ENCODE assay signal across 34 cellular contexts in the genomic region with DNA sequence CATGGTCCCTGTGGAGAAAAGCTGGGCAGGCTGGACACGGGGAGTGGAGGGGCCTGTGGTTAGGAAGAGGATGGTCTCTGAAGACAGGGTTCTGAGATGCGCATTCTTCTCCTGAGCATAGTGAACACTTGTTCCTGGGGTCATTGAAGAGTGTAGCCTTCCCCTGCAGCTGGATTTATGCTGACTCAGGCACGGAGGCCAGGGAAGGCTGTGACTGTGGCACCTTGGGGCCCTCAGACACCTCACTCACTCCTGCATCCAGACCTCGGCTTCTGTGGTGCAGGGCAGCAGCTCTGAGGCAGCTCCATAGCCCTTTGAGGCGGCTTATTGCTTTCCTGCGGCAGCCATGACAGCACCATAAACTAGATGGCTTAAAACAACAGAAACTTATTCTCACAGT. TPM values are rescaled to one million over a fixed set of nuclear protein-coding genes. Genes with fewer than 3 reads are reported as not detected.
DNase-seq lines count a peak whose midpoint lies in the region; ATAC-seq, FAIRE-seq and TF ChIP-seq lines count a peak whose summit lies in the region.
"Had no signal": no experiment of that assay in that cellular context is flagged by ENCODE, and none has a peak within 500 bp of the region (broad histone marks: within the 10 kb centered on the region; RNA-seq: fewer than 3 reads in every experiment).

No MANE protein-coding gene starts in this region.

- H3K23ac ChIP-seq in H1 (ENCODE audit: insufficient read length) = no peak overlapping the region

- no peak overlapping the region for H2AK5ac ChIP-seq in H1 (ENCODE audit: low read depth, low read length)

- H2BK15ac ChIP-seq in H1 (ENCODE audit: low read length) = no peak overlapping the region

- H3K18ac ChIP-seq in H1 (ENCODE audit: extremely low read depth, low read length) = no peak overlapping the region

- H4K91ac ChIP-seq in H1 (replicated peaks; ENCODE audit: insufficient read length, low read length) = no peak overlapping the region

- H3K4me2 ChIP-seq in BLaER1 = peak overlapping the region; percentile 49
- no peak overlapping the region for H3K4me2 ChIP-seq in H1 (ENCODE audit: insufficient read depth in 1 of 2, low read depth in 2 of 2, low read length in 2 of 2)

- no peak overlapping the region for H2BK5ac ChIP-seq in H1 (ENCODE audit: low read depth, low read length)

- no peak overlapping the region for H4K8ac ChIP-seq in H1 (ENCODE audit: extremely low read depth, insufficient read depth, low read length)

- ATAC-seq in right cardiac atrium (peak in 1 of 2 donors; percentile 7), sciatic nerve (peak; percentile 77), GM21526 (IDR thresholded peaks at IDR 0.05; ENCODE audit: low FRiP score, unreplicated experiment) (no peak), HG03520 (IDR thresholded peaks at IDR 0.05; ENCODE audit: unreplicated experiment) (no peak)
- ATAC-seq: lower lobe of right lung, mucosa of descending colon had no signal

- TF ChIP-seq RAD21 in H1 (IDR thresholded peaks at IDR 0.05 in 1 of 2, conservative IDR thresholded peaks at IDR 0.05 in 1 of 2; ENCODE audit: low read depth in 2 of 2, low read length in 2 of 2) = no peak

- no peak overlapping the region for H2BK120ac ChIP-seq in H1 (replicated peaks; ENCODE audit: low read depth, low read length)

- H3K36me3 ChIP-seq in BLaER1 (no peaks in the 10 kb centered on the region), H1 (ENCODE audit: control insufficient read depth in 2 of 4, insufficient read depth in 4 of 4, low read length in 3 of 4) (no peaks in the 10 kb centered on the region)
- H3K36me3 ChIP-seq: lower lobe of right lung had no signal

- 85% methylated on average over 6 of the region's 6 CpGs; no CpG with 5 or more reads in 1 of the 2 experiments for WGBS in H1 (ENCODE audit: extremely low coverage in 1 of 2, insufficient coverage in 1 of 2, insufficient read length in 1 of 2, insufficient replicate concordance in 2 of 2, low coverage in 1 of 2, low lambda C conversion rate in 2 of 2, missing lambda C conversion rate in 1 of 2), 2 experiments
- WGBS in right cardiac atrium = 60% methylated on average over 6 of the region's 6 CpGs

- H3K14ac ChIP-seq in H1 (ENCODE audit: insufficient read length) = no peak overlapping the region

- POLR2A ChIA-PET in H1 (lab: Charles Lee; ENCODE audit: partially characterized antibody) = interaction anchor here (0.6 to 1.9 kb wide), 5 partner anchors 9 to 24 kb away, joined by 3 to 7 read pairs (median 4); no protein-coding TSS in a partner anchor

- no peak for TF ChIP-seq POLR2A in H1 (IDR thresholded peaks at IDR 0.05; ENCODE audit: control extremely low read depth in 1 of 2, low read depth in 2 of 2, low read length in 2 of 2)

- H3K4me1 ChIP-seq in BLaER1 (peaks cover 35% of the 10 kb centered on the region), H1 (replicated peaks in 1 of 4; ENCODE audit: control insufficient read depth in 3 of 4, insufficient read depth in 4 of 4, low read length in 3 of 4) (peaks cover 5 to 23% (median 18%) of the 10 kb centered on the region in 4 experiments), right cardiac atrium (ENCODE audit: control insufficient read depth, insufficient read depth, low read length) (peaks cover 30% of the 10 kb centered on the region)

- H4K5ac ChIP-seq in H1 (ENCODE audit: insufficient read length, low read depth, low read length) = no peak overlapping the region

- TF ChIP-seq EP300 in H1 (IDR thresholded peaks at IDR 0.05; ENCODE audit: borderline replicate concordance in 1 of 2, low read depth in 2 of 2, low read length in 2 of 2) = no peak

- H4K20me1 ChIP-seq in BLaER1 (no peaks in the 10 kb centered on the region), H1 (replicated peaks in 1 of 2; ENCODE audit: control insufficient read depth in 1 of 2, insufficient read depth in 2 of 2, low read length in 2 of 2) (peaks cover under 1 to 10% of the 10 kb centered on the region in 2 experiments)

- no peaks in the 10 kb centered on the region for H3K23me2 ChIP-seq in H1 (ENCODE audit: low read depth, low read length)

- no peak for TF ChIP-seq CTCF in H1 (IDR thresholded peaks at IDR 0.05; ENCODE audit: control extremely low read depth in 1 of 3, insufficient read depth in 1 of 3, low read depth in 1 of 3, low read length in 3 of 3)

- no peaks in the 10 kb centered on the region for H3K79me2 ChIP-seq in H1 (ENCODE audit: control insufficient read depth in 1 of 2, insufficient read depth in 2 of 2, low read length in 2 of 2)

- H3K27ac ChIP-seq in BLaER1 (no peak overlapping the region), H1 (ENCODE audit: low read depth, low read length) (no peak overlapping the region), right cardiac atrium (ENCODE audit: low read length) (peak overlapping the region; percentile 8)
- H3K27ac ChIP-seq: epithelial cell of prostate, lower lobe of right lung had no signal

- H3K4ac ChIP-seq in H1 (replicated peaks; ENCODE audit: insufficient read length, low read depth, low read length) = no peak overlapping the region

- no peak overlapping the region for H3K9ac ChIP-seq in BLaER1
- no peak overlapping the region for H3K9ac ChIP-seq in H1 (replicated peaks in 1 of 4; ENCODE audit: extremely low read depth in 1 of 4, low read depth in 3 of 4, low read length in 3 of 4)

- no peak overlapping the region for H3K56ac ChIP-seq in H1 (replicated peaks; ENCODE audit: insufficient read length, low read depth, low read length)

- H3K27me3 ChIP-seq in BLaER1 (peaks cover 5% of the 10 kb centered on the region), H1 (replicated peaks in 1 of 4; ENCODE audit: control insufficient read depth in 3 of 4, extremely low read depth in 1 of 4, insufficient read depth in 3 of 4, low read length in 3 of 4) (peaks cover 15 to 47% (median 31%) of the 10 kb centered on the region in 4 experiments), right cardiac atrium (ENCODE audit: control insufficient read depth, insufficient read depth) (no peaks in the 10 kb centered on the region)

- no peaks in the 10 kb centered on the region; the same call in 1 of the 2 replicates for H3K79me1 ChIP-seq in H1 (ENCODE audit: low read depth, low read length)

- CTCF ChIA-PET in H1 (lab: Charles Lee; ENCODE audit: partially characterized antibody) = interaction anchor here (0.9 to 10.3 kb wide), 11 partner anchors 11 to 196 kb away, joined by 3 to 63 read pairs (median 5); no protein-coding TSS in a partner anchor

- intact Hi-C loops in right cardiac atrium (cut with DNase I) (loop anchor here in 1 of 4 donors (5.0 kb wide), 1 partner anchor 37 kb away; no protein-coding TSS in a partner anchor), sciatic nerve (cut with DNase I) (loop anchor here (10.0 kb wide), 1 partner anchor 110 kb away; no protein-coding TSS in a partner anchor)

- no peak overlapping the region for H2AFZ ChIP-seq in H1 (ENCODE audit: low read length)

- FAIRE-seq in H1 (lab: Jason Lieb, UNC) = no peak
- FAIRE-seq: HTR-8/SVneo, kidney had no signal

- H2BK20ac ChIP-seq in H1 (ENCODE audit: low read length) = no peak overlapping the region; the same call in 1 of the 2 replicates

- peak overlapping the region; percentile 30; the same call in 1 of the 2 replicates for H2BK12ac ChIP-seq in H1 (ENCODE audit: low read depth, low read length)

- H3K4me3 ChIP-seq in BLaER1 = no peak overlapping the region
- no peak overlapping the region for H3K4me3 ChIP-seq in H1 (ENCODE audit: extremely low read depth in 1 of 4, insufficient read depth in 2 of 4, low read depth in 3 of 4, low read length in 4 of 4)
- H3K4me3 ChIP-seq in right cardiac atrium (ENCODE audit: low read length) = no peak overlapping the region
- H3K4me3 ChIP-seq: lower lobe of right lung, mucosa of descending colon had no signal

- H3K9me3 ChIP-seq in BLaER1 (no peaks in the 10 kb centered on the region), H1 (ENCODE audit: insufficient read depth in 2 of 2, low read depth in 1 of 2, low read length in 1 of 2) (no peaks in the 10 kb centered on the region), right cardiac atrium (ENCODE audit: control insufficient read depth, low read length) (no peaks in the 10 kb centered on the region)
- H3K9me3 ChIP-seq: lower lobe of right lung, mucosa of descending colon had no signal

- DNase-seq in H1 (ENCODE audit: low read depth in 1 of 2, low spot score in 2 of 2) (no peak), right cardiac atrium (no peak), sciatic nerve (ENCODE audit: low spot score) (no peak), hippocampal formation (lab: John Stamatoyannopoulos, UW) (no peak), SKM-1 treated with dmso at 0.1 percent for 144 hours (lab: John Stamatoyannopoulos, UW; ENCODE audit: unreplicated experiment) (no peak)
- DNase-seq: activated B cell treated with CpG ODN at 0.5 μM for 24 hours; activated CD4-positive, alpha-beta T cell treated with anti-CD3 and anti-CD28 coated beads, Interleukin-2, amount 50 U/mL, for 1 hour; activated effector memory CD4-positive, alpha-beta T cell treated with anti-CD3 and anti-CD28 coated beads, Interleukin-2, amount 50 U/mL, for 16 hours; activated T-cell treated with anti-CD3 and anti-CD28 coated beads, Interleukin-2, amount 50 U/mL, for 24 hours; anterior cingulate cortex; cortex of kidney; DMS 273 treated with DMSO at 0.1 percent for 48 hours; effector memory CD4-positive, alpha-beta T cell; GOT3; head of caudate nucleus; KG1; kidney; lower lobe of right lung; mucosa of descending colon; NCI-H1092 treated with DMSO at 0.1 percent for 48 hours; NCI-H187; NCI-H2171; NCI-H510A; posterior cingulate gyrus; RPMI8226; stimulated activated CD4-positive, alpha-beta T cell treated with anti-CD3 and anti-CD28 coated beads, Interleukin-15, amount 100 ng/mL, for 24 hours; stimulated activated CD4-positive, alpha-beta T cell treated with anti-CD3 and anti-CD28 coated beads, Interleukin-4, amount 100 ng/mL, for 4 hours; T-helper 1 cell had no signal

TF ChIP-seq in H1, 55 proteins besides CTCF, POLR2A, EP300 and RAD21:
- TF ChIP-seq KDM4A (IDR thresholded peaks at IDR 0.05; ENCODE audit: low read depth, low read length, severe bottlenecking) (no peak), MAFK (IDR thresholded peaks at IDR 0.05; ENCODE audit: low read depth, low read length) (peak; percentile 26; the same call in 1 of the 2 replicates)

RNA-seq across cellular contexts. Expression of gene TSPAN18, which starts 8.2 kb away (rescaled TPM):
- 8.8 and 10.2 TPM in 2 replicates for total RNA-seq in H1 (2021; fragmentation: NEBNext Ultra II Directional; extraction: Animal tissue kit (Norgen Biotek cat#: 25700))
- 5.2 and 7.0 TPM in 2 replicates for polyA plus RNA-seq in H1 (2011; rRNA removed)
- 2.8 TPM for polyA plus RNA-seq in H1 (2011; cell fraction: cytosol; rRNA removed)
- polyA plus RNA-seq in H1 (2011; cell fraction: nucleus; rRNA removed) = 5.7 TPM
- 9.6 to 10.3 TPM (median 10.0 TPM) in 4 replicates for polyA plus RNA-seq in H1 (2012, experiment 1 of 2)
- 8.6 TPM for polyA plus RNA-seq in H1 (2012, experiment 2 of 2)
- polyA plus RNA-seq in H1 (2013, experiment 1 of 2) = 14.5 TPM
- 15.6 TPM for polyA plus RNA-seq in H1 (2013, experiment 2 of 2)
- 4.0 and 5.8 TPM in 2 replicates for polyA minus RNA-seq in H1 (2011; rRNA and poly(A)+ RNA removed)
- 2.6 TPM for polyA minus RNA-seq in H1 (2011; cell fraction: cytosol; rRNA and poly(A)+ RNA removed)
- polyA minus RNA-seq in H1 (2011; cell fraction: nucleus; rRNA and poly(A)+ RNA removed) = 6.3 TPM
- total RNA-seq in right cardiac atrium = 100 to 1,000 TPM; 158 to 236 (median 207) TPM
- 120 TPM for polyA plus RNA-seq in right cardiac atrium
- total RNA-seq in sciatic nerve = 45.5 TPM
- total RNA-seq: SK-MEL-5 had no signal
